Comparison of ENCODE assay signal across 31 cellular contexts in genomic region chr20:24458441-24458840, GRCh38. TPM values are rescaled to one million over a fixed set of nuclear protein-coding genes. Genes with fewer than 3 reads are reported as not detected.
"Had no signal": no experiment of that assay in that cellular context is flagged by ENCODE, and none has a peak within 500 bp of the region (broad histone marks: within the 10 kb centered on the region; RNA-seq: fewer than 3 reads in every experiment).

No MANE protein-coding gene starts in this region.

- H3K27me3 ChIP-seq: neural progenitor cell, thyroid gland, upper lobe of left lung had no signal

- DNase-seq: activated B cell treated with CpG ODN at 0.5 μM for 24 hours; activated CD8-positive, alpha-beta T cell treated with anti-CD3 and anti-CD28 coated beads, Interleukin-2, amount 10 ng/mL, durations not matched to agents 7 days and 5 days; activated effector memory CD4-positive, alpha-beta T cell treated with Interleukin-2 at 50 U/mL for 16 hours; activated naive CD4-positive, alpha-beta T cell treated with Interleukin-2 at 50 U/mL for 16 hours; activated T-cell treated with anti-CD3 and anti-CD28 coated beads for 4 hours; activated T-cell treated with anti-CD3 and anti-CD28 coated beads, Interleukin-2, amount 50 U/mL, for 72 hours; anterior cingulate cortex; effector memory CD4-positive, alpha-beta T cell; erythroblast; gastrocnemius medialis; glutamatergic neuron; hippocampal formation; immature natural killer cell; kidney; lower lobe of right lung; mesendoderm; natural killer cell; sigmoid colon; small intestine; stimulated activated CD4-positive, alpha-beta T cell treated with anti-CD3 and anti-CD28 coated beads, Interleukin-4, amount 100 ng/mL, for 4 hours; stimulated activated CD8-positive, alpha-beta memory T cell treated with anti-CD3 and anti-CD28 coated beads, Interleukin-4, amount 100 ng/mL, for 48 hours; stimulated activated naive B cell treated with anti-CD40 and anti-IgM and Interleukin-4, amounts not matched to agents 10 μg/mL and 1 μg/mL and 100 μg/mL, for 72 hours; stomach; T-helper 1 cell; thyroid gland; upper lobe of left lung had no signal

- H3K9me3 ChIP-seq: gastrocnemius medialis, lower lobe of right lung, sigmoid colon, stomach, thyroid gland, upper lobe of left lung had no signal

- H3K36me3 ChIP-seq: gastrocnemius medialis, lower lobe of right lung, neural progenitor cell, sigmoid colon, stomach, thyroid gland, upper lobe of left lung had no signal

- H3K4me3 ChIP-seq: coronary artery, dorsolateral prefrontal cortex, gastrocnemius medialis, lower lobe of right lung, neural progenitor cell, sigmoid colon, stomach, thyroid gland, upper lobe of left lung had no signal

- FAIRE-seq: bronchial epithelial cell, kidney, small intestine had no signal

- H3K4me1 ChIP-seq: gastrocnemius medialis, lower lobe of right lung, sigmoid colon, stomach, upper lobe of left lung had no signal

- ATAC-seq: activated CD8-positive, alpha-beta T cell treated with anti-CD3 and anti-CD28 coated beads, Interleukin-2, amount 10 ng/mL, durations not matched to agents 7 days and 5 days; activated T-cell treated with anti-CD3 and anti-CD28 coated beads, Interleukin-2, amount 50 U/mL, for 72 hours; gastrocnemius medialis; lower lobe of right lung; natural killer cell; stimulated activated naive B cell treated with anti-CD40 and anti-IgM and Interleukin-4, amounts not matched to agents 10 μg/mL and 1 μg/mL and 100 μg/mL, for 72 hours had no signal

- H3K27ac ChIP-seq: coronary artery, dorsolateral prefrontal cortex, gastrocnemius medialis, lower lobe of right lung, neural progenitor cell, sigmoid colon, stomach, thyroid gland, upper lobe of left lung had no signal

RNA-seq across cellular contexts. Expression of gene SYNDIG1, which starts 11.0 kb away (rescaled TPM):
- total RNA-seq: activated B cell treated with CpG ODN at 0.5 μM for 24 hours; activated CD8-positive, alpha-beta T cell treated with anti-CD3 and anti-CD28 coated beads, Interleukin-2, amount 10 ng/mL, durations not matched to agents 7 days and 5 days; activated T-cell treated with anti-CD3 and anti-CD28 coated beads, Interleukin-2, amount 50 U/mL, for 72 hours; bronchial epithelial cell; mononuclear cell; natural killer cell had no signal
- polyA plus RNA-seq: immature natural killer cell had no signal
